In the genomic region with DNA sequence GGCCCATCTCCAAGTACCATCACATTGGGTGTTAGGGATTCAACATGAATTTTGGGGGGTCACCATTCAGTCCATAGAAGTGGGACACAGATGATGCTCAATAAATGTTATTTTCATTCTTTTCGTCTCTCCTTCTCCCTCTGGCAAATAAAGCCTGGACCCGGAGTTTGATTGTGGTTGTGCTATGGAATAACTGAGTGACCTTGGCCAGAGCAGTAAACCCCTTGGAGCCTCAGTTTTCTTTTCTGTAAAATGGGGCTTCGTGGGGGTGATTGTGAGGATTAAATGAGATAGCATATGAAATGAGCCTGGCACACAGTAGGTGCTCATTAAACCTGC, we compare ENCODE assay signal across 3 cellular contexts.
TF ChIP-seq lines count a peak whose summit lies in the region.
"Not testable (repeated sequence)": the region's sequence is repeated elsewhere in the genome, so short reads cannot be mapped to it uniquely, and the experiment has no call there.

No MANE protein-coding gene starts in this region.

TF ChIP-seq in HEK293, 187 proteins besides CTCF, POLR2A, EP300 and RAD21:
- TF ChIP-seq ZBTB21 (tag by site-specific recombination; IDR thresholded peaks at IDR 0.05), result peak; percentile 43; the same call in 1 of the 2 replicates
- peak; percentile 98 for TF ChIP-seq ZNF664 (tag by site-specific recombination; IDR thresholded peaks at IDR 0.05)
- peak; percentile 65; the same call in 1 of the 2 replicates for TF ChIP-seq ZNF629 (tag by site-specific recombination; IDR thresholded peaks at IDR 0.05)

TF ChIP-seq in WTC11, 78 proteins besides CTCF, POLR2A, EP300 and RAD21:
- TF ChIP-seq GTF2I (CRISPR knock-in tag; conservative IDR thresholded peaks at IDR 0.05), result peak; percentile 87; the same call in 1 of the 2 replicates
TF ChIP-seq in WTC11: peak in this region for 1; not testable (repeated sequence) for 77.

TF ChIP-seq in K562, 482 proteins besides CTCF, POLR2A, EP300 and RAD21:
- not testable (repeated sequence) for TF ChIP-seq ATF1 (CRISPR knock-in tag; IDR thresholded peaks at IDR 0.05); JUND (IDR thresholded peaks at IDR 0.05; ENCODE audit: borderline replicate concordance, low read depth, low read length)
- TF ChIP-seq ATF1 (tag; IDR thresholded peaks at IDR 0.05) (0 out of 2 replicates have a peak, but pooled peaks have one; percentile 41), JUND (tag; IDR thresholded peaks at IDR 0.05; ENCODE audit: borderline replicate concordance, low read depth, low read length) (0 out of 3 replicates have a peak, but pooled peaks have one; percentile 22)
